Comparison of ENCODE assay signal across 17 cellular contexts in the genomic region with DNA sequence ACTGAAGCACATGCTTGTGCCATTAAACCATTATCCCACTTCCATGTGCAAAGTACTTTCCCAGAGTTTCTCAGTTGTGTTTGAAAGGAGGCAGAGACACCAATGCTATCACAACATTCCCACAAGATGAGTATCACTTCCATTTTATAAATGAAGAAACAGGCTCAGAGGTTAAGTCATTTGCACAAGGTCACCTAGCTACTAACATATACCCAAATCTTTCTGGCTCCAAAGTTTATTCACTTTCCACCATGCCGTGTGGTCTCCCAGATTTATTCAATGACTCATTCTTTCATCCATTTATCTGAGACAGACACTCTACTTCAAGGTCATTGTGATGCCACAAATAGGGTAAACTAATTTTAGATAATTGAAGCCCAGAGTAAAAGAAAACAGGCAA. TPM values are rescaled to one million over a fixed set of nuclear protein-coding genes. Genes with fewer than 3 reads are reported as not detected.
DNase-seq lines count a peak whose midpoint lies in the region; ATAC-seq, FAIRE-seq and TF ChIP-seq lines count a peak whose summit lies in the region.
"Had no signal": no experiment of that assay in that cellular context is flagged by ENCODE, and none has a peak within 500 bp of the region (broad histone marks: within the 10 kb centered on the region; RNA-seq: fewer than 3 reads in every experiment).

No MANE protein-coding gene starts in this region.

- ATAC-seq in K562 (no peak), GM18868 (IDR thresholded peaks at IDR 0.05; ENCODE audit: unreplicated experiment) (no peak)
- ATAC-seq: activated CD8-positive, alpha-beta T cell treated with anti-CD3 and anti-CD28 coated beads for 36 hours; activated T-helper 17 cell treated with anti-CD3 and anti-CD28 coated beads, Interleukin-2, amount 50 U/mL, for 72 hours had no signal

- no peaks in the 10 kb centered on the region for H3K9me1 ChIP-seq in K562 (ENCODE audit: control insufficient read depth, insufficient read depth, low read length)

- H2AFZ ChIP-seq in K562 (ENCODE audit: low read depth, low read length), result no peak overlapping the region

- no peak for TF ChIP-seq CTCF in HEK293 (tag by site-specific recombination; IDR thresholded peaks at IDR 0.05)
- TF ChIP-seq CTCF in K562 (IDR thresholded peaks at IDR 0.05 in 2 of 3, conservative IDR thresholded peaks at IDR 0.05 in 1 of 3; ENCODE audit: insufficient read depth in 2 of 3, low read depth in 1 of 3, low read length in 3 of 3), result no peak
- no peak for TF ChIP-seq CTCF in stomach (IDR thresholded peaks at IDR 0.05)

- intact Hi-C loops in K562 (cut with micrococcal nuclease) (no loop called here), stomach (cut with DNase I; ENCODE audit: low total_unique reads) (no loop called here)

- TF ChIP-seq EP300 in K562 (IDR thresholded peaks at IDR 0.05; ENCODE audit: low read length), result no peak
- no peak for TF ChIP-seq EP300 in stomach (IDR thresholded peaks at IDR 0.05)

- no peak for FAIRE-seq in K562 (lab: Jason Lieb, UNC)

- H3K79me2 ChIP-seq in K562 (ENCODE audit: control insufficient read depth, insufficient read depth, low read length), result no peaks in the 10 kb centered on the region

- no peaks in the 10 kb centered on the region for H3K36me3 ChIP-seq in HEK293 (ENCODE audit: control insufficient read depth in 2 of 2, insufficient read depth in 1 of 2, low read length in 2 of 2)
- no peaks in the 10 kb centered on the region for H3K36me3 ChIP-seq in K562 (ENCODE audit: control insufficient read depth, insufficient read depth, low read length)
- no peaks in the 10 kb centered on the region for H3K36me3 ChIP-seq in stomach
- H3K36me3 ChIP-seq: heart left ventricle, MG63 had no signal

- 25% methylated on average over 1 of the region's 1 CpG for WGBS in K562 (ENCODE audit: insufficient coverage, low coverage, missing lambda C conversion rate)
- 21 to 46% (median 37%) methylated on average over 1 of the region's 1 CpG for WGBS in stomach, 5 donors

- H3K4me2 ChIP-seq in K562 (ENCODE audit: insufficient read depth, low read length), result no peak overlapping the region

- POLR2A ChIA-PET in HEK293 (lab: Yijun Ruan, JAX), result no interaction called here
- POLR2A ChIA-PET in K562 (lab: Yijun Ruan, JAX), result interaction anchor here (0.9 kb wide), 1 partner anchor 20 kb away, joined by 3 read pairs; no protein-coding TSS in a partner anchor

- TF ChIP-seq POLR2A in K562 (conservative IDR thresholded peaks at IDR 0.05) (no peak), stomach (IDR thresholded peaks at IDR 0.05) (no peak)

- in situ Hi-C loops in K562 (cut with MboI), result no loop called here

- H3K9ac ChIP-seq in K562 (ENCODE audit: insufficient read depth in 1 of 2, low read depth in 2 of 2, low read length in 2 of 2), result no peak overlapping the region

- DNase-seq in K562 (ENCODE audit: extremely low read depth in 1 of 4, low spot score in 3 of 4), result no peak
- peak; percentile 41 for DNase-seq in myocyte (ENCODE audit: low read depth)
- DNase-seq in stomach, result no peak
- no peak for DNase-seq in stimulated activated CD4-positive, alpha-beta T cell treated with anti-CD3 and anti-CD28 coated beads, Interleukin-1b, Interleukin-23, amount 100 ng/mL, for 48 hours
- DNase-seq: activated CD8-positive, alpha-beta T cell treated with anti-CD3 and anti-CD28 coated beads for 36 hours; C1 segment of cervical spinal cord; heart left ventricle; kidney glomerular epithelial cell; MG63; NCI-H1694 treated with DMSO at 0.1 percent for 48 hours had no signal

- CTCF ChIA-PET in HEK293 (lab: Yijun Ruan, JAX) (interaction anchor here (1.3 to 1.8 kb wide), 2 partner anchors 9 to 22 kb away, joined by 3 to 6 read pairs; no protein-coding TSS in a partner anchor), K562 (lab: Yijun Ruan, JAX; ENCODE audit: low intra/inter-chr PET ratio) (no interaction called here)

- no peak for TF ChIP-seq RAD21 in K562 (CRISPR knock-in tag; conservative IDR thresholded peaks at IDR 0.05 in 1 of 2, IDR thresholded peaks at IDR 0.05 in 1 of 2)

- no peak overlapping the region for H3K27ac ChIP-seq in HEK293 (ENCODE audit: extremely low read depth, low read depth, low read length)
- H3K27ac ChIP-seq in K562 (ENCODE audit: extremely low read depth, low read depth, low read length), result no peak overlapping the region
- no peak overlapping the region for H3K27ac ChIP-seq in stomach
- H3K27ac ChIP-seq: coronary artery, SK-N-MC had no signal

- no peaks in the 10 kb centered on the region for H3K27me3 ChIP-seq in K562 (ENCODE audit: control insufficient read depth in 2 of 2, insufficient read depth in 2 of 2, low read length in 2 of 2)
- H3K27me3 ChIP-seq in stomach, result no peaks in the 10 kb centered on the region
- H3K27me3 ChIP-seq: heart left ventricle, MG63 had no signal

- no peaks in the 10 kb centered on the region for H4K20me1 ChIP-seq in K562 (replicated peaks; ENCODE audit: control insufficient read depth, insufficient read depth, low read length)

- H3K4me3 ChIP-seq in HEK293 (ENCODE audit: low read depth, low read length) (no peak overlapping the region), K562 (no peak overlapping the region), stomach (no peak overlapping the region)
- H3K4me3 ChIP-seq: coronary artery, heart left ventricle, MG63, SK-N-MC had no signal

- H3K9me3 ChIP-seq in HEK293 (ENCODE audit: control insufficient read depth, insufficient read depth, low read depth, low read length) (no peaks in the 10 kb centered on the region), K562 (replicated peaks; ENCODE audit: control insufficient read depth, insufficient read depth, low read depth, low read length) (no peaks in the 10 kb centered on the region), stomach (no peaks in the 10 kb centered on the region)
- H3K9me3 ChIP-seq: heart left ventricle, MG63 had no signal

- H3K4me1 ChIP-seq in HEK293 (ENCODE audit: control insufficient read depth, insufficient read depth, low read length), result no peaks in the 10 kb centered on the region; the same call in 1 of the 2 replicates
- peaks cover 0 to 15% of the 10 kb centered on the region in 2 experiments; a peak in 3 of 5 replicates for H3K4me1 ChIP-seq in K562 (replicated peaks in 1 of 2; ENCODE audit: control insufficient read depth in 2 of 2, insufficient read depth in 2 of 2, low read length in 2 of 2)
- H3K4me1 ChIP-seq in stomach, result no peaks in the 10 kb centered on the region

- BruUV-seq in K562 (replicated peaks; lab: Mats Ljungman, UMichigan), result no TSS peak

RNA-seq across cellular contexts. Expression of gene ART4, which starts 9.4 kb away (rescaled TPM):
- total RNA-seq in K562 (2011; cell fraction: chromatin; rRNA removed; ENCODE audit: low replicate concordance), result not detected in 2 replicates
- total RNA-seq in K562 (2011; cell fraction: nucleolus; rRNA removed), result not detected in 2 replicates
- not detected in 2 replicates for total RNA-seq in K562 (2011; cell fraction: nucleoplasm; rRNA removed)
- total RNA-seq in K562 (2014; rRNA removed), result not detected in 2 replicates
- total RNA-seq in K562 (2014; rRNA removed; fragmentation: Illumina TruSeq; extraction: Trizol), result 0.03 and 0.07 TPM in 2 replicates
- total RNA-seq in K562 (2015; rRNA removed; fragmentation: Illumina TruSeq; extraction: Trizol), result not detected in 2 replicates
- not detected in 2 replicates for total RNA-seq in K562 (2021)
- polyA plus RNA-seq in K562 (2011; rRNA removed), result not detected in 2 replicates
- polyA plus RNA-seq in K562 (2011; cell fraction: cytosol; rRNA removed), result not detected in 2 replicates
- polyA plus RNA-seq in K562 (2011; cell fraction: nucleus; rRNA removed), result not detected in 2 replicates
- polyA plus RNA-seq in K562 (2012), result 0.03 and 0.05 TPM in 2 replicates
- not detected in 2 replicates for polyA plus RNA-seq in K562 (2014; fragmentation: Illumina TruSeq; extraction: Trizol)
- not detected for polyA plus RNA-seq in K562 (2014; fragmentation: Nextera tagmentation; extraction: Ambion mirVana)
- polyA plus RNA-seq in K562 (2014; rRNA removed), result not detected in 2 replicates
- not detected in 2 replicates for polyA minus RNA-seq in K562 (2011; rRNA and poly(A)+ RNA removed)
- not detected in 2 replicates for polyA minus RNA-seq in K562 (2011; cell fraction: cytosol; rRNA and poly(A)+ RNA removed)
- not detected in 2 replicates for polyA minus RNA-seq in K562 (2011; cell fraction: nucleus; rRNA and poly(A)+ RNA removed)
- total RNA-seq in myocyte, result not detected in 2 replicates
- polyA plus RNA-seq in myocyte (2012), result 0.03 TPM
- 1 to 10 TPM in 1 of 5 donors, under 1 TPM in 1, not detected in 3; 0.72 to 2.0 TPM for total RNA-seq in stomach
- 1 to 10 TPM in 1 of 3 donors, under 1 TPM in 1, not detected in 1; 0.03 to 1.7 TPM for polyA plus RNA-seq in stomach
- total RNA-seq: activated CD8-positive, alpha-beta T cell treated with anti-CD3 and anti-CD28 coated beads for 36 hours; activated T-helper 17 cell treated with anti-CD3 and anti-CD28 coated beads, Interleukin-2, amount 50 U/mL, for 72 hours; NCI-H460 had no signal

RNA-seq across cellular contexts. Expression of gene SMCO3, which starts 20.0 kb away (rescaled TPM):
- not detected in 2 replicates for total RNA-seq in K562 (2011; cell fraction: chromatin; rRNA removed; ENCODE audit: low replicate concordance)
- not detected in 2 replicates for total RNA-seq in K562 (2011; cell fraction: nucleolus; rRNA removed)
- total RNA-seq in K562 (2011; cell fraction: nucleoplasm; rRNA removed), result not detected in 2 replicates
- total RNA-seq in K562 (2014; rRNA removed), result not detected in 2 replicates
- not detected in 2 replicates for total RNA-seq in K562 (2014; rRNA removed; fragmentation: Illumina TruSeq; extraction: Trizol)
- not detected in 2 replicates for total RNA-seq in K562 (2015; rRNA removed; fragmentation: Illumina TruSeq; extraction: Trizol)
- not detected in 2 replicates for total RNA-seq in K562 (2021)
- not detected in 2 replicates for polyA plus RNA-seq in K562 (2011; rRNA removed)
- not detected in 2 replicates for polyA plus RNA-seq in K562 (2011; cell fraction: cytosol; rRNA removed)
- not detected in 2 replicates for polyA plus RNA-seq in K562 (2011; cell fraction: nucleus; rRNA removed)
- 0.03 and 0.14 TPM in 2 replicates for polyA plus RNA-seq in K562 (2012)
- not detected in 2 replicates for polyA plus RNA-seq in K562 (2014; fragmentation: Illumina TruSeq; extraction: Trizol)
- polyA plus RNA-seq in K562 (2014; fragmentation: Nextera tagmentation; extraction: Ambion mirVana), result under 1 TPM; 0.10 to 0.14 TPM
- not detected in 2 replicates for polyA plus RNA-seq in K562 (2014; rRNA removed)
- polyA minus RNA-seq in K562 (2011; rRNA and poly(A)+ RNA removed), result not detected in 2 replicates
- not detected in 2 replicates for polyA minus RNA-seq in K562 (2011; cell fraction: cytosol; rRNA and poly(A)+ RNA removed)
- not detected in 2 replicates for polyA minus RNA-seq in K562 (2011; cell fraction: nucleus; rRNA and poly(A)+ RNA removed)
- total RNA-seq in myocyte, result not detected in 2 replicates
- 0.09 TPM for polyA plus RNA-seq in myocyte (2012)
- 1 to 10 TPM in 1 of 5 donors, not detected in 4; 2.4 TPM for total RNA-seq in stomach
- not detected for polyA plus RNA-seq in stomach
- total RNA-seq: activated CD8-positive, alpha-beta T cell treated with anti-CD3 and anti-CD28 coated beads for 36 hours; activated T-helper 17 cell treated with anti-CD3 and anti-CD28 coated beads, Interleukin-2, amount 50 U/mL, for 72 hours; NCI-H460; progenitor cell of endocrine pancreas had no signal

RNA-seq across cellular contexts. Expression of gene C12orf60, which starts 30.5 kb away (rescaled TPM):
- 0.76 and 1.6 TPM in 2 replicates for total RNA-seq in K562 (2011; cell fraction: chromatin; rRNA removed; ENCODE audit: low replicate concordance)
- 0.33 and 0.39 TPM in 2 replicates for total RNA-seq in K562 (2011; cell fraction: nucleolus; rRNA removed)
- 0.29 and 0.31 TPM in 2 replicates for total RNA-seq in K562 (2011; cell fraction: nucleoplasm; rRNA removed)
- total RNA-seq in K562 (2014; rRNA removed), result 0.41 and 0.86 TPM in 2 replicates
- 2.4 and 2.5 TPM in 2 replicates for total RNA-seq in K562 (2014; rRNA removed; fragmentation: Illumina TruSeq; extraction: Trizol)
- total RNA-seq in K562 (2015; rRNA removed; fragmentation: Illumina TruSeq; extraction: Trizol), result 1.1 and 1.7 TPM in 2 replicates
- total RNA-seq in K562 (2021), result 1.0 and 1.5 TPM in 2 replicates
- polyA plus RNA-seq in K562 (2011; rRNA removed), result 1.8 and 2.9 TPM in 2 replicates
- polyA plus RNA-seq in K562 (2011; cell fraction: cytosol; rRNA removed), result 0.33 and 0.86 TPM in 2 replicates
- 0.51 and 1.1 TPM in 2 replicates for polyA plus RNA-seq in K562 (2011; cell fraction: nucleus; rRNA removed)
- 1.00 and 1.2 TPM in 2 replicates for polyA plus RNA-seq in K562 (2012)
- 2.1 and 2.5 TPM in 2 replicates for polyA plus RNA-seq in K562 (2014; fragmentation: Illumina TruSeq; extraction: Trizol)
- 1 to 10 TPM; 3.7 to 4.4 TPM for polyA plus RNA-seq in K562 (2014; fragmentation: Nextera tagmentation; extraction: Ambion mirVana)
- polyA plus RNA-seq in K562 (2014; rRNA removed), result 1.2 and 3.7 TPM in 2 replicates
- polyA minus RNA-seq in K562 (2011; rRNA and poly(A)+ RNA removed), result 0.96 and 1.2 TPM in 2 replicates
- 0.76 TPM in 1 of 2 replicates, not detected in the other for polyA minus RNA-seq in K562 (2011; cell fraction: cytosol; rRNA and poly(A)+ RNA removed)
- 0.40 and 0.56 TPM in 2 replicates for polyA minus RNA-seq in K562 (2011; cell fraction: nucleus; rRNA and poly(A)+ RNA removed)
- 1.5 and 1.8 TPM in 2 replicates for total RNA-seq in myocyte
- polyA plus RNA-seq in myocyte (2012), result 1.6 TPM
- 1 to 10 TPM in 3 of 5 donors, not detected in 2; 1.0 to 3.1 (median 1.5) TPM for total RNA-seq in stomach
- polyA plus RNA-seq in stomach, result 1 to 10 TPM; 1.1 to 2.4 (median 1.4) TPM

RNA-seq across cellular contexts. Expression of gene WBP11, which starts 30.7 kb away (rescaled TPM):
- 17.2 and 42.9 TPM in 2 replicates for total RNA-seq in K562 (2011; cell fraction: chromatin; rRNA removed; ENCODE audit: low replicate concordance)
- total RNA-seq in K562 (2011; cell fraction: nucleolus; rRNA removed), result 9.3 and 10.5 TPM in 2 replicates
- total RNA-seq in K562 (2011; cell fraction: nucleoplasm; rRNA removed), result 16.9 and 22.6 TPM in 2 replicates
- total RNA-seq in K562 (2014; rRNA removed), result 14.5 and 24.6 TPM in 2 replicates
- 33.4 and 50.2 TPM in 2 replicates for total RNA-seq in K562 (2014; rRNA removed; fragmentation: Illumina TruSeq; extraction: Trizol)
- 32.2 and 35.4 TPM in 2 replicates for total RNA-seq in K562 (2015; rRNA removed; fragmentation: Illumina TruSeq; extraction: Trizol)
- total RNA-seq in K562 (2021), result 60.8 and 66.7 TPM in 2 replicates
- 8.1 and 19.3 TPM in 2 replicates for polyA plus RNA-seq in K562 (2011; rRNA removed)
- 4.8 and 6.1 TPM in 2 replicates for polyA plus RNA-seq in K562 (2011; cell fraction: cytosol; rRNA removed)
- polyA plus RNA-seq in K562 (2011; cell fraction: nucleus; rRNA removed), result 8.5 and 10.6 TPM in 2 replicates
- polyA plus RNA-seq in K562 (2012), result 29.8 and 56.2 TPM in 2 replicates
- 49.1 and 56.9 TPM in 2 replicates for polyA plus RNA-seq in K562 (2014; fragmentation: Illumina TruSeq; extraction: Trizol)
- 10 to 100 TPM in 1 of 2 experiments, 1 to 10 TPM in 1; 7.7 to 16.2 TPM for polyA plus RNA-seq in K562 (2014; fragmentation: Nextera tagmentation; extraction: Ambion mirVana)
- polyA plus RNA-seq in K562 (2014; rRNA removed), result 15.2 and 24.2 TPM in 2 replicates
- polyA minus RNA-seq in K562 (2011; rRNA and poly(A)+ RNA removed), result 16.1 and 24.4 TPM in 2 replicates
- 9.9 and 15.4 TPM in 2 replicates for polyA minus RNA-seq in K562 (2011; cell fraction: cytosol; rRNA and poly(A)+ RNA removed)
- 22.5 and 42.8 TPM in 2 replicates for polyA minus RNA-seq in K562 (2011; cell fraction: nucleus; rRNA and poly(A)+ RNA removed)
- total RNA-seq in myocyte, result 20.5 and 26.5 TPM in 2 replicates
- 27.6 TPM for polyA plus RNA-seq in myocyte (2012)
- total RNA-seq in stomach, result 10 to 100 TPM in 4 of 5 donors, 1 to 10 TPM in 1; 1.4 to 65.9 (median 19.2) TPM
- 10 to 100 TPM; 12.7 to 16.0 (median 13.0) TPM for polyA plus RNA-seq in stomach

RNA-seq across cellular contexts. Expression of gene MGP, which starts 51.7 kb away (rescaled TPM):
- total RNA-seq in K562 (2011; cell fraction: chromatin; rRNA removed; ENCODE audit: low replicate concordance), result not detected in 2 replicates
- total RNA-seq in K562 (2011; cell fraction: nucleolus; rRNA removed), result not detected in 2 replicates
- total RNA-seq in K562 (2011; cell fraction: nucleoplasm; rRNA removed), result not detected in 2 replicates
- total RNA-seq in K562 (2014; rRNA removed), result not detected in 2 replicates
- total RNA-seq in K562 (2014; rRNA removed; fragmentation: Illumina TruSeq; extraction: Trizol), result not detected in 2 replicates
- not detected in 2 replicates for total RNA-seq in K562 (2015; rRNA removed; fragmentation: Illumina TruSeq; extraction: Trizol)
- 0.96 and 1.2 TPM in 2 replicates for total RNA-seq in K562 (2021)
- not detected in 2 replicates for polyA plus RNA-seq in K562 (2011; rRNA removed)
- 0.09 and 0.34 TPM in 2 replicates for polyA plus RNA-seq in K562 (2011; cell fraction: cytosol; rRNA removed)
- not detected in 2 replicates for polyA plus RNA-seq in K562 (2011; cell fraction: nucleus; rRNA removed)
- not detected in 2 replicates for polyA plus RNA-seq in K562 (2012)
- not detected in 2 replicates for polyA plus RNA-seq in K562 (2014; fragmentation: Illumina TruSeq; extraction: Trizol)
- polyA plus RNA-seq in K562 (2014; fragmentation: Nextera tagmentation; extraction: Ambion mirVana), result not detected
- polyA plus RNA-seq in K562 (2014; rRNA removed), result not detected in 2 replicates
- polyA minus RNA-seq in K562 (2011; rRNA and poly(A)+ RNA removed), result not detected in 2 replicates
- polyA minus RNA-seq in K562 (2011; cell fraction: cytosol; rRNA and poly(A)+ RNA removed), result not detected in 2 replicates
- not detected in 2 replicates for polyA minus RNA-seq in K562 (2011; cell fraction: nucleus; rRNA and poly(A)+ RNA removed)
- total RNA-seq in myocyte, result not detected in 2 replicates
- 0.33 TPM for polyA plus RNA-seq in myocyte (2012)
- total RNA-seq in stomach, result 100 to 1,000 TPM in 4 of 5 donors, 10 to 100 TPM in 1; 67.7 to 362 (median 187) TPM
- 10 to 100 TPM; 52.4 to 83.5 (median 66.7) TPM for polyA plus RNA-seq in stomach
- total RNA-seq: activated CD8-positive, alpha-beta T cell treated with anti-CD3 and anti-CD28 coated beads for 36 hours; NCI-H460; progenitor cell of endocrine pancreas had no signal
